26 cellular contexts compared by ENCODE assay signal in genomic region chr18:37551249-37551648, GRCh38. TPM values are rescaled to one million over a fixed set of nuclear protein-coding genes. Genes with fewer than 3 reads are reported as not detected.
"Had no signal": no experiment of that assay in that cellular context is flagged by ENCODE, and none has a peak within 500 bp of the region (broad histone marks: within the 10 kb centered on the region; RNA-seq: fewer than 3 reads in every experiment).

No MANE protein-coding gene starts in this region.

- H3K9me3 ChIP-seq: SK-N-SH had no signal

- H3K27ac ChIP-seq: HL-60, KMS-11, RWPE1 had no signal

- H3K4me3 ChIP-seq: K562 had no signal

- ATAC-seq: K562, Panc1, PC-3, T-cell had no signal

- DNase-seq: Kasumi-1; MM.1S; NCI-H1092 treated with DMSO at 0.1 percent for 48 hours; NCI-H1436 treated with DMSO at 0.1 percent for 48 hours; NCI-H1694; NCI-H187 treated with DMSO at 0.1 percent for 48 hours; NCI-H2029 treated with DMSO at 0.1 percent for 48 hours; NCI-H226; NCI-H446; NCI-H510A; NCI-H526; NCI-H748 treated with DMSO at 0.1 percent for 48 hours; NK-92 treated with Interleukin-12 subunit alpha and Interleukin-12 subunit beta, amount 100 ng/mL, for 24 hours; PC-3; SHP77; SW 1271; T-cell had no signal

RNA-seq across cellular contexts. Expression of gene CELF4, which starts 14.3 kb away (rescaled TPM):
- total RNA-seq: M059J, OCI-LY7, SK-MEL-5, T-cell had no signal
